Comparison of ENCODE assay signal across 8 cellular contexts in the genomic region with DNA sequence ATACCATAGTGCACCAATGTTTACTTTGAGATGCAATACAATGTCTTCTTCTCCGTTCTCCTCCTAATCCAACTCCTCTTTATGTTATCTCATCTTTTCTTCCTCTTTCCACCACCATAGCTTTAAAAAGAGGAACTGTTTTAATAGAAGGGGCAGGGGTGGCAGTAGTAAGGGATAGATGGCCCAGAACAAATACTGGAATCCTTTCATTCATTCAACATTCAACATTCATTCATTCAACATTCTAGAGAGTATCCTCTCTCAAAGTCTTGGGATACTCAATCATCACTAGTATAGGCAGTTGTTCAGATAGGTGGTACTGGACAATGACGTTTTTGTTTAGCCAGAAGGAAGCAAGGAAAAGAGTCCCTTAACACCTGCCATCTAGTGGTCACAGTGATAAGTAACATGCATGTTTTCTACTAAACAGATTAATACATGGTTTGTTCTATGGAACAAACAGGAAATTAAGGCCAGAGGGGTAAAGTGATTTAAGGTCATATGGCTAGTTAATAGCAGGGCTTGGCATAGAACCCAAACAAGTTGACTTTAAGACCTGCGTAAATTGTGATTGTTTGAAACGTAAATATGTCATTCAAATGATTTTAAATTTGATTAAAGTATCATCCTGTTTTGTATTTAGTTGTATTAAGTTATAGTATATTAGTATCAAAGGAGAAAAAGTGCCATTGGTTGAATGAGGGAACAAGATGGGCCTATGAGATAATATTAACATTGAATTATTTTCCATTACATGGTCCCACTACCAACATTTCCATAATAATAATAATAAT. TPM values are rescaled to one million over a fixed set of nuclear protein-coding genes. Genes with fewer than 3 reads are reported as not detected.
A peak's percentile ranks its signal among the peaks of the same experiment; 100 is the strongest.
DNase-seq lines count a peak whose midpoint lies in the region; ATAC-seq and TF ChIP-seq lines count a peak whose summit lies in the region.

No MANE protein-coding gene starts in this region.

- peaks cover 3% of the 10 kb centered on the region for H3K9me3 Mint-ChIP-seq in endodermal cell

- H3K36me3 Mint-ChIP-seq in endodermal cell (ENCODE audit: low read depth): peaks cover 2% of the 10 kb centered on the region

- H3K4ac ChIP-seq in neuronal stem cell (ENCODE audit: low read length): no peak overlapping the region

- no peaks in the 10 kb centered on the region for H3K9me2 ChIP-seq in Karpas-422 (replicated peaks; ENCODE audit: insufficient read depth, low read length)

- H3K23ac ChIP-seq in neuronal stem cell (ENCODE audit: low read depth, low read length, poor library complexity): no peak overlapping the region

- no peaks in the 10 kb centered on the region for H3K27me3 ChIP-seq in Karpas-422 (ENCODE audit: low read length)
- no peaks in the 10 kb centered on the region for H3K27me3 ChIP-seq in endodermal cell (ENCODE audit: control insufficient read depth, insufficient read depth, low read length, poor library complexity, severe bottlenecking)
- H3K27me3 ChIP-seq in neuronal stem cell (ENCODE audit: control insufficient read depth in 3 of 3, insufficient read depth in 3 of 3, low read depth in 1 of 3, low read length in 3 of 3): peaks cover 0 to 2% (median 0%) of the 10 kb centered on the region in 3 experiments
- H3K27me3 ChIP-seq in effector memory CD4-positive, alpha-beta T cell (replicated peaks; ENCODE audit: control insufficient read depth, insufficient read depth, low read length, poor library complexity, severe bottlenecking): no peaks in the 10 kb centered on the region

- H2BK12ac ChIP-seq in neuronal stem cell (ENCODE audit: low read length): no peak overlapping the region

- H3K9ac ChIP-seq in Karpas-422 (ENCODE audit: low read length) (no peak overlapping the region), endodermal cell (ENCODE audit: extremely low read depth, low read length, poor library complexity, severe bottlenecking) (no peak overlapping the region), neuronal stem cell (ENCODE audit: low read depth, low read length, poor library complexity) (no peak overlapping the region)

- H3K27ac ChIP-seq in Karpas-422 (ENCODE audit: low read length) (no peak overlapping the region), endodermal cell (ENCODE audit: low read depth, low read length) (no peak overlapping the region), neuronal stem cell (replicated peaks; ENCODE audit: low read length) (no peak overlapping the region)
- H3K27ac ChIP-seq in effector memory CD4-positive, alpha-beta T cell (ENCODE audit: insufficient read depth, low read length, poor library complexity, severe bottlenecking): no peak overlapping the region

- WGBS in endodermal cell (ENCODE audit: insufficient coverage in 1 of 2, insufficient read length in 1 of 2), 2 experiments: 65 to 73% methylated on average over 4 of the region's 4 CpGs
- no CpG with 5 or more reads among the region's 4 CpGs for WGBS in neuronal stem cell (ENCODE audit: extremely low coverage in 2 of 2, insufficient read length in 2 of 2, insufficient replicate concordance in 1 of 2), 2 donors

- H3K4me3 Mint-ChIP-seq in endodermal cell: no peak overlapping the region

- H3K4me2 ChIP-seq in Karpas-422 (ENCODE audit: low read depth, low read length, poor library complexity, severe bottlenecking) (no peak overlapping the region), neuronal stem cell (ENCODE audit: insufficient read depth, low read length, poor library complexity, severe bottlenecking) (no peak overlapping the region)

- no peak overlapping the region for H4K91ac ChIP-seq in neuronal stem cell (ENCODE audit: low read depth, low read length, poor library complexity)

- H3K4me1 Mint-ChIP-seq in endodermal cell: no peaks in the 10 kb centered on the region

- peaks cover 30% of the 10 kb centered on the region for H3K27me3 Mint-ChIP-seq in endodermal cell (ENCODE audit: insufficient read depth)

- no peak overlapping the region for H3K27ac Mint-ChIP-seq in endodermal cell

- H3K4me3 ChIP-seq in Karpas-422 (ENCODE audit: low read length): no peak overlapping the region
- H3K4me3 ChIP-seq in endodermal cell (ENCODE audit: low read length): no peak overlapping the region
- no peak overlapping the region for H3K4me3 ChIP-seq in neuronal stem cell (ENCODE audit: low read length in 2 of 2)
- H3K4me3 ChIP-seq in effector memory CD4-positive, alpha-beta T cell (ENCODE audit: insufficient read depth, low read depth, low read length, poor library complexity, severe bottlenecking): no peak overlapping the region

- no peaks in the 10 kb centered on the region for H3K79me2 ChIP-seq in Karpas-422 (ENCODE audit: low read length)

- DNase-seq in EL: peak; percentile 65
- peak; percentile 77 for DNase-seq in Karpas-422
- DNase-seq in OCI-M2 (lab: John Stamatoyannopoulos, UW; ENCODE audit: unreplicated experiment): peak; percentile 50
- DNase-seq in endodermal cell: no peak
- DNase-seq in neuronal stem cell (ENCODE audit: low spot score): no peak
- no peak for DNase-seq in effector memory CD4-positive, alpha-beta T cell
- no peak for DNase-seq in retina

- no peak overlapping the region for H3K18ac ChIP-seq in neuronal stem cell (ENCODE audit: low read length)

- no peak overlapping the region for H4K8ac ChIP-seq in neuronal stem cell (ENCODE audit: low read depth, low read length)

- H3K4me1 ChIP-seq in Karpas-422 (ENCODE audit: low read length): peaks cover 4% of the 10 kb centered on the region; the same call in 1 of the 2 replicates
- H3K4me1 ChIP-seq in endodermal cell (ENCODE audit: control insufficient read depth, insufficient read depth, low read length): no peaks in the 10 kb centered on the region
- peaks cover 0 to 5% of the 10 kb centered on the region in 2 donors for H3K4me1 ChIP-seq in neuronal stem cell (ENCODE audit: control insufficient read depth in 2 of 2, insufficient read depth in 1 of 2, low read depth in 1 of 2, low read length in 2 of 2)
- peaks cover 3% of the 10 kb centered on the region for H3K4me1 ChIP-seq in effector memory CD4-positive, alpha-beta T cell (ENCODE audit: control insufficient read depth, insufficient read depth, low read length, poor library complexity, severe bottlenecking)

- H2AFZ ChIP-seq in Karpas-422 (ENCODE audit: low read length): no peak overlapping the region
- peak overlapping the region; percentile 33 for H2AFZ ChIP-seq in neuronal stem cell (ENCODE audit: low read length)

- no peak overlapping the region for H2BK5ac ChIP-seq in neuronal stem cell (ENCODE audit: low read length)

- no peak overlapping the region for H2AK5ac ChIP-seq in neuronal stem cell (ENCODE audit: low read depth, low read length)

- no peak for ATAC-seq in HG02798 (IDR thresholded peaks at IDR 0.05; ENCODE audit: poor library complexity, unreplicated experiment)

- H3K14ac ChIP-seq in neuronal stem cell (ENCODE audit: low read length): no peak overlapping the region

- H3K36me3 ChIP-seq in Karpas-422 (ENCODE audit: insufficient read depth, low read length) (no peaks in the 10 kb centered on the region), endodermal cell (ENCODE audit: control insufficient read depth, insufficient read depth, low read length) (no peaks in the 10 kb centered on the region), neuronal stem cell (replicated peaks in 1 of 2; ENCODE audit: control insufficient read depth in 2 of 2, insufficient read depth in 2 of 2, low read length in 2 of 2) (peaks cover 0 to 3% of the 10 kb centered on the region in 2 donors)
- H3K36me3 ChIP-seq in effector memory CD4-positive, alpha-beta T cell (ENCODE audit: control insufficient read depth, insufficient read depth, low read length): no peaks in the 10 kb centered on the region

- H3K9me3 ChIP-seq in Karpas-422 (ENCODE audit: low read length) (no peaks in the 10 kb centered on the region), endodermal cell (ENCODE audit: control insufficient read depth, low read length) (no peaks in the 10 kb centered on the region), neuronal stem cell (replicated peaks in 1 of 2; ENCODE audit: control insufficient read depth in 2 of 2, insufficient read depth in 1 of 2, low read depth in 1 of 2, low read length in 2 of 2) (no peaks in the 10 kb centered on the region)
- H3K9me3 ChIP-seq in effector memory CD4-positive, alpha-beta T cell (ENCODE audit: control insufficient read depth, low read length): no peaks in the 10 kb centered on the region

- TF ChIP-seq CTCF in endodermal cell (conservative IDR thresholded peaks at IDR 0.05): peak; percentile 83

- no peaks in the 10 kb centered on the region for H4K20me1 ChIP-seq in Karpas-422 (ENCODE audit: insufficient read depth, low read depth, low read length)

- H3K79me1 ChIP-seq in neuronal stem cell (ENCODE audit: low read depth, low read length): peaks cover 2% of the 10 kb centered on the region

- H2BK120ac ChIP-seq in neuronal stem cell (ENCODE audit: low read depth, low read length): no peak overlapping the region

- no peak overlapping the region for H2BK15ac ChIP-seq in neuronal stem cell (ENCODE audit: low read length)

RNA-seq across cellular contexts. Expression of a gene that starts 26.9 kb away (rescaled TPM):
- total RNA-seq in Karpas-422 (2014; rRNA removed; shearing (Covaris generic); ENCODE audit: low replicate concordance): not detected in 2 replicates
- 10 to 100 TPM; 58.7 to 79.2 TPM for total RNA-seq in endodermal cell
- 6.3 TPM for polyA plus RNA-seq in endodermal cell (2013, experiment 1 of 2)
- polyA plus RNA-seq in endodermal cell (2013, experiment 2 of 2): 7.1 TPM
- polyA plus RNA-seq in neuronal stem cell (2013, experiment 1 of 2): 1.9 TPM
- polyA plus RNA-seq in neuronal stem cell (2013, experiment 2 of 2): 2.6 TPM

Comparison
In these comparisons a context has a peak if more than half of its experiments do, and no peak if none do; other contexts are left out.
1. DNase-seq: peak in EL (single experiment), Karpas-422 (single experiment) and OCI-M2 (single experiment); none in endodermal cell (single experiment), neuronal stem cell (single experiment), effector memory CD4-positive, alpha-beta T cell (0 of 3) and retina (single experiment).
2. RNA of a gene that starts 26.9 kb away (total RNA-seq): 58.7 to 79.2 TPM in endodermal cell; not detected in Karpas-422; every median in the first group is over 10 times any median in the second.